9 cellular contexts compared by ENCODE assay signal in genomic region chr1:207890136-207890738, GRCh38. TPM values are rescaled to one million over a fixed set of nuclear protein-coding genes. Genes with fewer than 3 reads are reported as not detected.
DNase-seq lines count a peak whose midpoint lies in the region; ATAC-seq and TF ChIP-seq lines count a peak whose summit lies in the region.
"Had no signal": no experiment of that assay in that cellular context is flagged by ENCODE, and none has a peak within 500 bp of the region (broad histone marks: within the 10 kb centered on the region; RNA-seq: fewer than 3 reads in every experiment).

No MANE protein-coding gene starts in this region.

- no peak overlapping the region for H3K9ac ChIP-seq in OCI-LY3 (ENCODE audit: low read length)

- H3K9me3 ChIP-seq in OCI-LY3 (ENCODE audit: insufficient read depth, low read length) (no peaks in the 10 kb centered on the region), esophagus muscularis mucosa (no peaks in the 10 kb centered on the region)

- H3K36me3 Mint-ChIP-seq in type B pancreatic cell, result no peaks in the 10 kb centered on the region

- no peak overlapping the region for H3K4me3 Mint-ChIP-seq in type B pancreatic cell

- TF ChIP-seq POLR2A in esophagus muscularis mucosa (IDR thresholded peaks at IDR 0.05; ENCODE audit: low read depth), result no peak

- peaks cover 18% of the 10 kb centered on the region for H3K4me1 ChIP-seq in OCI-LY3 (ENCODE audit: low read length)
- H3K4me1 ChIP-seq in esophagus muscularis mucosa, result peaks cover 56 to 89% (median 80%) of the 10 kb centered on the region in 4 donors

- peak overlapping the region; percentile 55; the same call in 1 of the 2 replicates for H2AFZ ChIP-seq in OCI-LY3 (ENCODE audit: low read depth, low read length)

- 28% methylated on average over 3 of the region's 4 CpGs for WGBS in esophagus muscularis mucosa

- H3K4me1 Mint-ChIP-seq in type B pancreatic cell (ENCODE audit: unreplicated experiment), result peaks cover 3% of the 10 kb centered on the region

- peaks cover 34% of the 10 kb centered on the region for H3K27me3 Mint-ChIP-seq in type B pancreatic cell

- H3K27me3 ChIP-seq in OCI-LY3 (ENCODE audit: low read depth, low read length) (no peaks in the 10 kb centered on the region), esophagus muscularis mucosa (no peaks in the 10 kb centered on the region)

- H4K20me1 ChIP-seq in OCI-LY3 (ENCODE audit: insufficient read depth, low read length), result no peaks in the 10 kb centered on the region

- H3K36me3 ChIP-seq in OCI-LY3 (replicated peaks; ENCODE audit: low read depth, low read length) (no peaks in the 10 kb centered on the region), esophagus muscularis mucosa (peaks cover 0 to 31% (median 6%) of the 10 kb centered on the region in 4 donors)

- no peak overlapping the region for H3K4me3 ChIP-seq in OCI-LY3 (ENCODE audit: low read length)
- H3K4me3 ChIP-seq in esophagus muscularis mucosa, result peak overlapping the region in 1 of 4 donors; percentile 10

- TF ChIP-seq CTCF in OCI-LY3 (IDR thresholded peaks at IDR 0.05; ENCODE audit: low read depth, low read length) (no peak), esophagus muscularis mucosa (IDR thresholded peaks at IDR 0.05) (no peak), type B pancreatic cell (conservative IDR thresholded peaks at IDR 0.05) (no peak)

- peak overlapping the region; percentile 50 for H3K4me2 ChIP-seq in OCI-LY3 (ENCODE audit: low read length)

- H3K79me2 ChIP-seq in OCI-LY3 (ENCODE audit: low read length), result no peaks in the 10 kb centered on the region

- ATAC-seq in HG03159 (IDR thresholded peaks at IDR 0.05; ENCODE audit: unreplicated experiment) (no peak), GM18520 (IDR thresholded peaks at IDR 0.05; ENCODE audit: unreplicated experiment) (no peak)

- no peak overlapping the region for H3K27ac Mint-ChIP-seq in type B pancreatic cell

- no peak overlapping the region for H3K27ac ChIP-seq in OCI-LY3 (ENCODE audit: low read length)
- peak overlapping the region; percentile 68 to 75 (median 73) for H3K27ac ChIP-seq in esophagus muscularis mucosa (replicated peaks in 1 of 4)
- H3K27ac ChIP-seq: VCaP had no signal

- intact Hi-C loops in esophagus muscularis mucosa (cut with DNase I), result no loop called here

- no peaks in the 10 kb centered on the region for H3K9me3 Mint-ChIP-seq in type B pancreatic cell

- DNase-seq in AG20443 (ENCODE audit: low spot score) (peak; percentile 80), esophagus muscularis mucosa (ENCODE audit: extremely low spot score) (no peak), non-pigmented ciliary epithelial cell (ENCODE audit: low read depth) (peak; percentile 48), type B pancreatic cell (ENCODE audit: extremely low spot score, unreplicated experiment) (no peak), NCI-H187 treated with DMSO at 0.1 percent for 48 hours (lab: John Stamatoyannopoulos, UW) (no peak)

- no peak for TF ChIP-seq EP300 in esophagus muscularis mucosa (IDR thresholded peaks at IDR 0.05)

RNA-seq across cellular contexts. Expression of gene CD34, which starts 20.7 kb away (rescaled TPM):
- total RNA-seq in esophagus muscularis mucosa (100 to 1,000 TPM in 2 of 4 donors, 10 to 100 TPM in 2; 70.2 to 136 (median 93.3) TPM), type B pancreatic cell (ENCODE audit: low replicate concordance) (0.34 TPM in 1 of 2 replicates, not detected in the other)

Comparison
In these comparisons a context has a peak if more than half of its experiments do, and no peak if none do; other contexts are left out.
1. DNase-seq: peak in AG20443 (single experiment) and non-pigmented ciliary epithelial cell (single experiment); none in esophagus muscularis mucosa (single experiment), type B pancreatic cell (single experiment) and NCI-H187 treated with DMSO at 0.1 percent for 48 hours (single experiment).
2. RNA of gene CD34, which starts 20.7 kb away (total RNA-seq): 70.2 to 136 TPM in esophagus muscularis mucosa; 0.34 TPM in type B pancreatic cell; every median in the first group is over 10 times any median in the second.